Comparison of ENCODE assay signal across 8 cellular contexts in the genomic region with DNA sequence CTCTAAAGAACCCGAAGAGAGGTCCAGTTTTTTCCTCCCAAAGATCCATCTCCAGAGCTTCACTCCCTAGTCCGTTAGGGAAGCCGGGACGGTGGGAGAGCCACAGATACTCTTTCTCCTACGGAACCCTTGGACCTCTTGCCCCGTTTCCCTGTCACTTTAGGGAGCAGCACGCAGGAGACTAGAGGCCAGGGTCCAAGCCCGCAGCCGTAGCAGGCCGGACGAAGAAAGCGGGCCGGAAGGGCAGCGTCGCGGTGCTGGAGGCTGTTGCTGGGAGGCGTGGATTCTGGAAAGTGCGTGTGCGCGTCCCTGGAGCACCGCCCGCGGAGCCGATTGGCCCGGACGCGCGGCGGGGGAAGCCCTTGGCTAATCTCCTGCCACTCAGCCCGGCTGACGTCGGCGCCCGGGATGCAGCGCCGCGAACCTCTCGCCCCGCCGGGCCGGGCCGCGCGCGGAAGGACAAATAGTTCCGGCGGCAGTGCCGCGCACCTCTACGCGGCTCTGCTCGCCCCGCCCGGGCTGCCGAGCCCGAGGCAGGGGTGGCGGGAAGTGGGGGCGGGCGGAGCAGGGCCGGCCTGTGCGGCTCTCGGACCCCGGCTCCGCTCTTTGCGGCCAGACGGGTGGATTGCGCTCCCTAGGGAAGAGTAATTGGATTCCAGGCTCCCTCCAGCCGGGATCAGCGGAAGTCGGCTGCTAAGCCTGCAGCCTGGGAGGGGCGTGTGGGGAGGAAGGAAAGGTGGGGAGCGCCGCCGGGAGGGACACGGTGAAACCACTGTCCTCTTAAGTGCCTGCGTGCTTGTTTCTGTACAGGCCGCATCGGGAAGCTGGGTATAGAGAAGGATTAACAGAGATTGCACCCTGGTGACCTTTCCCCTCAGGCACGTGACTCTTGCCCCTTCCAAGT. TPM values are rescaled to one million over a fixed set of nuclear protein-coding genes. Genes with fewer than 3 reads are reported as not detected.
DNase-seq lines count a peak whose midpoint lies in the region; ATAC-seq and TF ChIP-seq lines count a peak whose summit lies in the region.

No MANE protein-coding gene starts in this region.

- peak overlapping the region; percentile 87 for H3K4me3 Mint-ChIP-seq in chondrocyte (ENCODE audit: unreplicated experiment)

- peak; percentile 56 for TF ChIP-seq CTCF in chondrocyte (IDR thresholded peaks at IDR 0.05)

- peak overlapping the region; percentile 96 for H3K27ac Mint-ChIP-seq in chondrocyte (ENCODE audit: unreplicated experiment)

- DNase-seq in Ammon's horn (ENCODE audit: low spot score) (peak; percentile 97), NCI-H345 treated with DMSO at 0.1 percent for 48 hours (lab: John Stamatoyannopoulos, UW; ENCODE audit: unreplicated experiment) (peak; percentile 70), chondrocyte (ENCODE audit: low spot score) (peak; percentile 97), kidney glomerular epithelial cell (lab: John Stamatoyannopoulos, UW) (peak; percentile 86)
- DNase-seq in activated CD4-positive, alpha-beta T cell treated with anti-CD3 and anti-CD28 coated beads for 24 hours (ENCODE audit: low read depth in 2 of 2), result peak; percentile 69
- peak; percentile 90 for DNase-seq in stimulated activated CD4-positive, alpha-beta T cell treated with anti-CD3 and anti-CD28 coated beads, Interleukin-15, amount 100 ng/mL, for 24 hours

- H3K36me3 Mint-ChIP-seq in chondrocyte (ENCODE audit: low read depth), result peaks cover 2% of the 10 kb centered on the region

- H3K27me3 Mint-ChIP-seq in chondrocyte (ENCODE audit: low read depth), result no peaks in the 10 kb centered on the region

- peaks cover 17% of the 10 kb centered on the region for H3K4me1 Mint-ChIP-seq in chondrocyte (ENCODE audit: low read depth)

- ATAC-seq in GM19043 (IDR thresholded peaks at IDR 0.05; ENCODE audit: low read depth, unreplicated experiment) (peak; percentile 77), HG03342 (IDR thresholded peaks at IDR 0.05; ENCODE audit: unreplicated experiment) (peak; percentile 92)

- H3K9me3 Mint-ChIP-seq in chondrocyte (ENCODE audit: low read depth), result no peaks in the 10 kb centered on the region

RNA-seq across cellular contexts. Expression of a gene that starts 31.3 kb away (rescaled TPM):
- total RNA-seq in chondrocyte, result 106 to 154 TPM (median 110 TPM) in 3 replicates

Comparison
In these comparisons a context has a peak if more than half of its experiments do, and no peak if none do; other contexts are left out.
1. Peak in every context shown above with its lines: DNase-seq and ATAC-seq.